In genomic region chr5:128669803-128670202, GRCh38 we compare ENCODE assay signal across 20 cellular contexts.
DNase-seq lines count a peak whose midpoint lies in the region; ATAC-seq, FAIRE-seq and TF ChIP-seq lines count a peak whose summit lies in the region.
"Had no signal": no experiment of that assay in that cellular context is flagged by ENCODE, and none has a peak within 500 bp of the region (broad histone marks: within the 10 kb centered on the region; RNA-seq: fewer than 3 reads in every experiment).

No MANE protein-coding gene starts in this region.

- no peak overlapping the region for H3K4me3 ChIP-seq in fibroblast of mammary gland (ENCODE audit: control insufficient read depth, low read depth, low read length)
- no peak overlapping the region for H3K4me3 ChIP-seq in thyroid gland (replicated peaks in 1 of 3)
- H3K4me3 ChIP-seq: adrenal gland, GM23248, SJCRH30, thoracic aorta had no signal

- H3K4me1 ChIP-seq in thyroid gland, result no peaks in the 10 kb centered on the region
- H3K4me1 ChIP-seq: adrenal gland, SJCRH30 had no signal

- TF ChIP-seq CTCF in fibroblast of mammary gland (conservative IDR thresholded peaks at IDR 0.05; ENCODE audit: control insufficient read depth, insufficient read depth, low read depth, low read length) (no peak), thyroid gland (IDR thresholded peaks at IDR 0.05) (no peak), natural killer cell (IDR thresholded peaks at IDR 0.05) (no peak)

- H3K27ac Mint-ChIP-seq in natural killer cell, result no peak overlapping the region
- H3K27ac Mint-ChIP-seq: activated CD4-positive, alpha-beta T cell treated with anti-CD3 and anti-CD28 coated beads, Interleukin-2, amount 10 ng/mL, durations not matched to agents 24 days and 14 days had no signal

- no peak overlapping the region for H3K4me3 Mint-ChIP-seq in natural killer cell
- H3K4me3 Mint-ChIP-seq: activated CD4-positive, alpha-beta T cell treated with anti-CD3 and anti-CD28 coated beads, Interleukin-2, amount 10 ng/mL, durations not matched to agents 24 days and 14 days had no signal

- intact Hi-C loops in thyroid gland (cut with DNase I), result no loop called here
- intact Hi-C loops in natural killer cell (cut with micrococcal nuclease), result no loop called here

- 84 to 93% methylated on average over 2 of the region's 2 CpGs for WGBS in thyroid gland, 2 donors

- no peak overlapping the region for H3K27ac ChIP-seq in thyroid gland
- H3K27ac ChIP-seq: adrenal gland, GM23248, SJCRH30, thoracic aorta had no signal

- no peak for TF ChIP-seq POLR2A in thyroid gland (IDR thresholded peaks at IDR 0.05)

- H3K27me3 ChIP-seq in thyroid gland, result no peaks in the 10 kb centered on the region
- H3K27me3 ChIP-seq: adrenal gland had no signal

- no peaks in the 10 kb centered on the region for H3K27me3 Mint-ChIP-seq in natural killer cell (ENCODE audit: low read depth in 2 of 2)
- H3K27me3 Mint-ChIP-seq: activated CD4-positive, alpha-beta T cell treated with anti-CD3 and anti-CD28 coated beads, Interleukin-2, amount 10 ng/mL, durations not matched to agents 24 days and 14 days had no signal

- H3K36me3 Mint-ChIP-seq in natural killer cell, result no peaks in the 10 kb centered on the region

- peaks cover 9 to 10% of the 10 kb centered on the region in 2 donors for H3K9me3 Mint-ChIP-seq in natural killer cell

- no peaks in the 10 kb centered on the region for H3K36me3 ChIP-seq in thyroid gland
- H3K36me3 ChIP-seq: adrenal gland, SJCRH30, thoracic aorta had no signal

- H3K4me1 Mint-ChIP-seq in natural killer cell, result no peaks in the 10 kb centered on the region
- H3K4me1 Mint-ChIP-seq: activated CD4-positive, alpha-beta T cell treated with anti-CD3 and anti-CD28 coated beads, Interleukin-2, amount 10 ng/mL, durations not matched to agents 24 days and 14 days had no signal

- FAIRE-seq in HTR-8/SVneo (lab: Jason Lieb, UNC), result peak; percentile 48

- H3K9me3 ChIP-seq in thyroid gland, result no peaks in the 10 kb centered on the region
- H3K9me3 ChIP-seq: adrenal gland, SJCRH30, thoracic aorta had no signal

- DNase-seq in DMS53 treated with DMSO at 0.1 percent for 48 hours (lab: John Stamatoyannopoulos, UW; ENCODE audit: unreplicated experiment) (peak; percentile 86), HTR-8/SVneo (ENCODE audit: insufficient read length, low spot score) (no peak), fibroblast of mammary gland (ENCODE audit: low read depth) (peak; percentile 64), iPS-NIHi7 (ENCODE audit: extremely low spot score) (no peak), thyroid gland (no peak), natural killer cell (no peak)
- no peak for DNase-seq in activated effector memory CD4-positive, alpha-beta T cell treated with anti-CD3 and anti-CD28 coated beads, Interleukin-2, amount 50 U/mL, for 16 hours
- DNase-seq: activated CD4-positive, alpha-beta T cell treated with anti-CD3 and anti-CD28 coated beads, Interleukin-2, amount 10 ng/mL, durations not matched to agents 24 days and 14 days; activated T-cell treated with anti-CD3 and anti-CD28 coated beads, Interleukin-2, amount 50 U/mL, for 1 hour; adrenal gland; cortex of kidney; GM23248; NCI-H1048; NCI-H2171 treated with DMSO at 0.1 percent for 48 hours; NK-92 treated with Interleukin-12 subunit alpha and Interleukin-12 subunit beta, amount 100 ng/mL, for 24 hours; retina; SJCRH30; T1000 had no signal

- ATAC-seq in GM19452 (IDR thresholded peaks at IDR 0.05; ENCODE audit: unreplicated experiment) (peak; percentile 64), natural killer cell (no peak)

Comparison
In these comparisons a context has a peak if more than half of its experiments do, and no peak if none do; other contexts are left out.
1. DNase-seq: peak in DMS53 treated with DMSO at 0.1 percent for 48 hours (single experiment) and fibroblast of mammary gland (single experiment); none in HTR-8/SVneo (single experiment), iPS-NIHi7 (single experiment), thyroid gland (0 of 2), natural killer cell (single experiment) and activated effector memory CD4-positive, alpha-beta T cell treated with anti-CD3 and anti-CD28 coated beads, Interleukin-2, amount 50 U/mL, for 16 hours (single experiment).